ENCODE assay signal across 8 cellular contexts in genomic region chr16:24505959-24506358, GRCh38.
"Had no signal": no experiment of that assay in that cellular context is flagged by ENCODE, and none has a peak within 500 bp of the region (broad histone marks: within the 10 kb centered on the region; RNA-seq: fewer than 3 reads in every experiment).

No MANE protein-coding gene starts in this region.

- DNase-seq: GOT3, H9, HCEC 1CT, Karpas-422 had no signal

- ATAC-seq: HepG2 had no signal

- FAIRE-seq: H54, HepG2 had no signal

- H3K27ac ChIP-seq: HL-60, KMS-11 had no signal

- H3K9ac ChIP-seq: KMS-11 had no signal

- H3K4me2 ChIP-seq: KMS-11 had no signal
